Comparison of ENCODE assay signal across 19 cellular contexts in the genomic region with DNA sequence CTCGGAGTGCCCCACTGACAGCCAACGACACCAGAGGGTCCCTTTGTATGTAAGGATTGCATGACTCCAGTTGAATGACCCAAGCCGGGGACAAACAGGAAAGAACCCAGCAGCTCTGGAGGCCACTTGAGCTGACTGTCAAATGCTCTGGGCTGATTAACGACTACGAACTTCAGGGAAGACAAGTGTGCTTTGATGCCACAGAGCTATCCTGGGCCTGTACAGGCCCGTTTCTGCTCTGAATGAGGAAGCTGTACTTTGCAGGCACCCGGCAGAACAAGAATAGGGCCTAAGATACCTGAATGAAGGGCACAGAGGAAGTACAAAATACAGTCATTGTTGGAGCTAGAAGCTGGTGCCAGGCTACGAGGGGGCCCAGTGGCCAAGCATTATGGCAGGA.
A peak's percentile ranks its signal among the peaks of the same experiment; 100 is the strongest.
DNase-seq lines count a peak whose midpoint lies in the region; TF ChIP-seq lines count a peak whose summit lies in the region.
"Had no signal": no experiment of that assay in that cellular context is flagged by ENCODE, and none has a peak within 500 bp of the region (broad histone marks: within the 10 kb centered on the region; RNA-seq: fewer than 3 reads in every experiment).

No MANE protein-coding gene starts in this region.

- H3K4me3 Mint-ChIP-seq in brain = no peak overlapping the region
- H3K4me3 Mint-ChIP-seq: CD14-positive monocyte, naive B cell had no signal

- no peaks in the 10 kb centered on the region for H3K27me3 ChIP-seq in suprapubic skin
- H3K27me3 ChIP-seq: colonic mucosa, upper lobe of left lung had no signal

- no peaks in the 10 kb centered on the region for H3K27me3 Mint-ChIP-seq in brain
- H3K27me3 Mint-ChIP-seq: naive B cell had no signal

- DNase-seq in NCI-H146 (lab: John Stamatoyannopoulos, UW) (peak; percentile 40), NCI-H146 treated with DMSO at 0.1 percent for 48 hours (lab: John Stamatoyannopoulos, UW; ENCODE audit: unreplicated experiment) (no peak), NCI-H510A (lab: John Stamatoyannopoulos, UW) (peak; percentile 91), suprapubic skin (ENCODE audit: low spot score in 2 of 2) (no peak), NCI-H2227 (lab: John Stamatoyannopoulos, UW; ENCODE audit: unreplicated experiment) (no peak), HUDEP-2 (lab: John Stamatoyannopoulos, UW; ENCODE audit: unreplicated experiment in 76 of 76) (no peak)
- no peak for DNase-seq in activated T-cell treated with anti-CD3 and anti-CD28 coated beads, Interleukin-2, amount 50 U/mL, for 48 hours
- DNase-seq: activated CD4-positive, alpha-beta T cell treated with anti-CD3 and anti-CD28 coated beads for 1 hour; aorta; colonic mucosa; KBM-7; naive B cell; NCI-H1436; SIG-M5; stimulated activated naive CD4-positive, alpha-beta T cell had no signal

- peak overlapping the region in 3 of 5 experiments; percentile 25 to 70 (median 60) for H3K27ac Mint-ChIP-seq in brain
- H3K27ac Mint-ChIP-seq: CD14-positive monocyte had no signal

- no peaks in the 10 kb centered on the region for H3K36me3 Mint-ChIP-seq in brain

- H3K9me3 ChIP-seq in suprapubic skin = no peaks in the 10 kb centered on the region
- H3K9me3 ChIP-seq: A549, colonic mucosa, upper lobe of left lung had no signal

- TF ChIP-seq POLR2A in suprapubic skin (IDR thresholded peaks at IDR 0.05) = no peak

- peaks cover 22% of the 10 kb centered on the region for H3K4me1 ChIP-seq in suprapubic skin
- H3K4me1 ChIP-seq: colonic mucosa had no signal

- peak overlapping the region; percentile 35 for H3K27ac ChIP-seq in suprapubic skin
- H3K27ac ChIP-seq: colonic mucosa, upper lobe of left lung had no signal

- TF ChIP-seq CTCF in brain (conservative IDR thresholded peaks at IDR 0.05) (no peak), suprapubic skin (IDR thresholded peaks at IDR 0.05) (no peak)

- no peak for TF ChIP-seq EP300 in suprapubic skin (IDR thresholded peaks at IDR 0.05)

- H3K4me1 Mint-ChIP-seq in brain = peaks cover 14% of the 10 kb centered on the region

- peaks cover 0 to 2% (median 0%) of the 10 kb centered on the region in 5 experiments for H3K9me3 Mint-ChIP-seq in brain
- H3K9me3 Mint-ChIP-seq: naive B cell had no signal

- no peak overlapping the region for H3K4me3 ChIP-seq in suprapubic skin
- H3K4me3 ChIP-seq: A549, colonic mucosa, upper lobe of left lung had no signal

- 51% methylated on average over 8 of the region's 8 CpGs for WGBS in suprapubic skin

- no peaks in the 10 kb centered on the region for H3K36me3 ChIP-seq in suprapubic skin
- H3K36me3 ChIP-seq: colonic mucosa, upper lobe of left lung had no signal

Comparison
In these comparisons a context has a peak if more than half of its experiments do, and no peak if none do; other contexts are left out.
1. DNase-seq: peak in NCI-H146 (single experiment) and NCI-H510A (single experiment); none in NCI-H146 treated with DMSO at 0.1 percent for 48 hours (single experiment), suprapubic skin (0 of 2), NCI-H2227 (single experiment), activated T-cell treated with anti-CD3 and anti-CD28 coated beads, Interleukin-2, amount 50 U/mL, for 48 hours (0 of 2) and HUDEP-2 (0 of 76).